Comparison of ENCODE assay signal across 29 cellular contexts in genomic region chr11:86639172-86639571, GRCh38. TPM values are rescaled to one million over a fixed set of nuclear protein-coding genes. Genes with fewer than 3 reads are reported as not detected.
DNase-seq lines count a peak whose midpoint lies in the region; ATAC-seq, FAIRE-seq and TF ChIP-seq lines count a peak whose summit lies in the region.
"Had no signal": no experiment of that assay in that cellular context is flagged by ENCODE, and none has a peak within 500 bp of the region (broad histone marks: within the 10 kb centered on the region; RNA-seq: fewer than 3 reads in every experiment).

No MANE protein-coding gene starts in this region.

- peaks cover 0 to 3% (median 0%) of the 10 kb centered on the region in 8 donors for H3K9me3 Mint-ChIP-seq in CD4-positive, alpha-beta memory T cell

- H3K4me3 ChIP-seq in A549 = no peak overlapping the region
- H3K4me3 ChIP-seq in CD4-positive, alpha-beta memory T cell (ENCODE audit: low read length in 2 of 2) = no peak overlapping the region
- H3K4me3 ChIP-seq: colonic mucosa, HAP-1, prostate gland, transverse colon had no signal

- FAIRE-seq in A549 (lab: Jason Lieb, UNC) = peak; percentile 94
- FAIRE-seq: A204.1 had no signal

- H3K4me2 ChIP-seq in A549 = peak overlapping the region; percentile 32; the same call in 2 of the 3 replicates

- ATAC-seq in A549 (peak in 1 of 2 experiments; percentile 45; a peak in 2 of 6 replicates), HG02938 (IDR thresholded peaks at IDR 0.05; ENCODE audit: unreplicated experiment) (no peak)
- ATAC-seq: activated CD4-positive, alpha-beta T cell treated with anti-CD3 and anti-CD28 coated beads for 36 hours; esophagus mucosa had no signal

- TF ChIP-seq POLR2A in A549 (IDR thresholded peaks at IDR 0.05; ENCODE audit: low read length) = no peak

- peaks cover 34% of the 10 kb centered on the region for H3K4me1 ChIP-seq in A549
- H3K4me1 ChIP-seq in CD4-positive, alpha-beta memory T cell (ENCODE audit: insufficient read depth, low read length) = no peaks in the 10 kb centered on the region
- H3K4me1 ChIP-seq: BE2C, colonic mucosa, HAP-1, prostate gland, transverse colon had no signal

- no peaks in the 10 kb centered on the region for H3K36me3 ChIP-seq in CD4-positive, alpha-beta memory T cell (ENCODE audit: insufficient read depth, low read length)
- H3K36me3 ChIP-seq: BE2C, colonic mucosa, HAP-1, neutrophil, prostate gland, transverse colon had no signal

- CTCF ChIA-PET in A549 (lab: Yijun Ruan, JAX) = interaction anchor here (1.1 to 1.4 kb wide), 5 partner anchors 19 to 183 kb away, joined by 3 to 5 read pairs (median 4); no protein-coding TSS in a partner anchor
- CTCF ChIA-PET in CD4-positive, alpha-beta memory T cell (lab: Charles Lee; ENCODE audit: partially characterized antibody) = interaction anchor here (1.1 kb wide), 1 partner anchor 17 kb away, joined by 3 read pairs; no protein-coding TSS in a partner anchor

- no peak overlapping the region for H3K27ac Mint-ChIP-seq in CD4-positive, alpha-beta memory T cell
- H3K27ac Mint-ChIP-seq: activated CD4-positive, alpha-beta T cell treated with anti-CD3 and anti-CD28 coated beads for 36 hours; IgD-negative memory B cell had no signal

- TF ChIP-seq RAD21 in A549 (conservative IDR thresholded peaks at IDR 0.05 in 1 of 2, IDR thresholded peaks at IDR 0.05 in 1 of 2) = no peak

- H3K4me3 Mint-ChIP-seq in CD4-positive, alpha-beta memory T cell = no peak overlapping the region
- H3K4me3 Mint-ChIP-seq: activated CD4-positive, alpha-beta T cell treated with anti-CD3 and anti-CD28 coated beads for 36 hours; IgD-negative memory B cell had no signal

- peaks cover 6 to 7% of the 10 kb centered on the region in 2 donors for H3K27me3 Mint-ChIP-seq in CD4-positive, alpha-beta memory T cell

- intact Hi-C loops in CD4-positive, alpha-beta memory T cell (cut with micrococcal nuclease) = no loop called here

- H3K27ac ChIP-seq in A549 = peak overlapping the region in 1 of 2 experiments; percentile 56; a peak in 2 of 6 replicates
- H3K27ac ChIP-seq in CD4-positive, alpha-beta memory T cell (ENCODE audit: low read depth, low read length) = no peak overlapping the region
- H3K27ac ChIP-seq: colonic mucosa, neutrophil, prostate gland, transverse colon had no signal

- H3K9me3 ChIP-seq in A549 = no peaks in the 10 kb centered on the region
- no peaks in the 10 kb centered on the region for H3K9me3 ChIP-seq in CD4-positive, alpha-beta memory T cell (ENCODE audit: control insufficient read depth in 1 of 2, low read length in 2 of 2)
- H3K9me3 ChIP-seq: BE2C, Caco-2, colonic mucosa, HAP-1, neutrophil, prostate gland, transverse colon had no signal

- peaks cover 0 to 4% (median 0%) of the 10 kb centered on the region in 4 donors for H3K4me1 Mint-ChIP-seq in CD4-positive, alpha-beta memory T cell
- H3K4me1 Mint-ChIP-seq: IgD-negative memory B cell had no signal

- no peaks in the 10 kb centered on the region for H3K27me3 ChIP-seq in CD4-positive, alpha-beta memory T cell (ENCODE audit: insufficient read depth, low read length)
- H3K27me3 ChIP-seq: colonic mucosa, neutrophil, transverse colon had no signal

- POLR2A ChIA-PET in A549 (lab: Yijun Ruan, JAX) = no interaction called here
- POLR2A ChIA-PET in CD4-positive, alpha-beta memory T cell (lab: Charles Lee; ENCODE audit: partially characterized antibody) = interaction anchor here (1.0 kb wide), 1 partner anchor 22 kb away, joined by 3 read pairs; no protein-coding TSS in a partner anchor

- peak in 1 of 2 experiments; percentile 26 for DNase-seq in A549 (ENCODE audit: low read depth in 1 of 2, low spot score in 1 of 2)
- DNase-seq in HS-5 (ENCODE audit: low read depth) = peak; percentile 38
- peak; percentile 32 for DNase-seq in amniotic epithelial cell (ENCODE audit: low read depth)
- peak; percentile 39 for DNase-seq in left kidney (ENCODE audit: low read depth, low spot score)
- no peak for DNase-seq in SHP77 (lab: John Stamatoyannopoulos, UW)
- no peak for DNase-seq in CD4-positive, alpha-beta memory T cell
- no peak for DNase-seq in NCI-H446 (lab: John Stamatoyannopoulos, UW)
- DNase-seq: activated CD4-positive, alpha-beta T cell treated with anti-CD3 and anti-CD28 coated beads for 36 hours; activated CD8-positive, alpha-beta memory T cell treated with anti-CD3 and anti-CD28 coated beads for 24 hours; activated T-cell treated with anti-CD3 and anti-CD28 coated beads, Interleukin-2, amount 50 U/mL, for 1 hour; BE2C; Caco-2; colonic mucosa; effector memory CD4-positive, alpha-beta T cell; kidney glomerular epithelial cell; NCI-H1105 treated with DMSO at 0.1 percent for 48 hours; NCI-H2029; NCI-H345; NCI-H774; stimulated activated CD8-positive, alpha-beta memory T cell treated with anti-CD3 and anti-CD28 coated beads, Interleukin-4, amount 100 ng/mL, for 48 hours; transverse colon had no signal

- TF ChIP-seq CTCF in A549 (IDR thresholded peaks at IDR 0.05) = no peak

- H3K36me3 Mint-ChIP-seq in CD4-positive, alpha-beta memory T cell = no peaks in the 10 kb centered on the region
- H3K36me3 Mint-ChIP-seq: IgD-negative memory B cell had no signal

- no peak for TF ChIP-seq EP300 in A549 (IDR thresholded peaks at IDR 0.05)

- WGBS in A549 (ENCODE audit: missing lambda C conversion rate) = 37% methylated on average over 1 of the region's 1 CpG

TF ChIP-seq in A549, 52 proteins besides CTCF, POLR2A, EP300 and RAD21:
- TF ChIP-seq GATA3 (IDR thresholded peaks at IDR 0.05; ENCODE audit: borderline replicate concordance) = peak; percentile 60; the same call in 1 of the 2 replicates
- TF ChIP-seq ZSCAN20 (CRISPR knock-in tag; IDR thresholded peaks at IDR 0.05) = no peak
- TF ChIP-seq FOSL2 (IDR thresholded peaks at IDR 0.05) = no peak
- TF ChIP-seq FOSL2 (CRISPR knock-in tag; IDR thresholded peaks at IDR 0.05) = peak; percentile 11; the same call in 1 of the 2 replicates
- TF ChIP-seq MAX (IDR thresholded peaks at IDR 0.05) = no peak
- 0 out of 2 replicates have a peak, but pooled peaks have one; percentile 36 for TF ChIP-seq JUNB (IDR thresholded peaks at IDR 0.05)

RNA-seq across cellular contexts. Expression of gene ME3, which starts 33.2 kb away (rescaled TPM):
- polyA plus RNA-seq in A549 (2011; rRNA removed) (21.4 and 22.3 TPM in 2 replicates), A549 (2017; fragmentation: RNase III; extraction: RNeasy Plus Mini Kit Qiagen cat#74134 plus additional on column Dnase treatment) (19.7 to 23.5 TPM (median 20.1 TPM) in 3 replicates)
- polyA plus RNA-seq in A549 (2012; cell fraction: cytosol; rRNA removed) = 28.5 and 35.1 TPM in 2 replicates
- polyA plus RNA-seq in A549 (2012; cell fraction: nucleus; rRNA removed) = 90.0 and 116 TPM in 2 replicates
- polyA minus RNA-seq in A549 (2011; rRNA and poly(A)+ RNA removed) = 74.2 and 74.4 TPM in 2 replicates
- 1 to 10 TPM; 1.3 to 1.9 TPM for total RNA-seq in CD4-positive, alpha-beta memory T cell
- under 1 TPM in 1 of 2 donors, not detected in 1; 0.15 TPM for polyA plus RNA-seq in CD4-positive, alpha-beta memory T cell
- total RNA-seq: OCI-LY7 had no signal
- polyA plus RNA-seq: IgD-negative memory B cell had no signal

Comparison
In these comparisons a context has a peak if more than half of its experiments do, and no peak if none do; other contexts are left out.
1. DNase-seq: peak in HS-5 (single experiment), amniotic epithelial cell (single experiment) and left kidney (single experiment); none in SHP77 (0 of 2), CD4-positive, alpha-beta memory T cell (0 of 5) and NCI-H446 (0 of 2).
2. RNA of gene ME3, which starts 33.2 kb away (polyA plus RNA-seq): 19.7 to 116 TPM in A549; 0.15 TPM in CD4-positive, alpha-beta memory T cell; every median in the first group is over 10 times any median in the second.